In the genomic region with DNA sequence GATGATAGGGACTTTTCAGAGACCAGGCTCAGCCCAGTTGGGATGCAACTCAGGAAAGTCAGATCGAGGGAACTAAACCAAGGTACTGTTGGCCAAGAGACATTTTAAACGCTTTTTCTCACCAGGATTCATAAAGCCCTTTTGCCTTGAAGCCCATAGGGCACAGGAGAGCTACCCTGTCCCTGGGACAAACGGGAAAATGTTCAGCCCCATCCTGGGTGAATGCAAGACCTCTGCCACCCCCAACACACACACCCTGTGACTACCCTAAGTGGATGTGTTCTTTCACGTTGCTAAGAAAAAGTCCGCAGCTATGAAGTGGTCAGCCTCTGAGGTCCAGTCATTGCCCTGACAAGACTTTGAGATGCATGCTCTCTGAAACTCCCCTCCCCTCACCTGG, we compare ENCODE assay signal across 8 cellular contexts. TPM values are rescaled to one million over a fixed set of nuclear protein-coding genes. Genes with fewer than 3 reads are reported as not detected.
DNase-seq lines count a peak whose midpoint lies in the region; ATAC-seq and TF ChIP-seq lines count a peak whose summit lies in the region.

No MANE protein-coding gene starts in this region.

- H3K4me3 Mint-ChIP-seq in natural killer cell = peak overlapping the region; percentile 91

- intact Hi-C loops in left ventricle myocardium superior (cut with micrococcal nuclease) (no loop called here), natural killer cell (cut with micrococcal nuclease) (no loop called here)

- TF ChIP-seq CTCF in right atrium auricular region (IDR thresholded peaks at IDR 0.05) (no peak), natural killer cell (IDR thresholded peaks at IDR 0.05) (no peak)

- H3K4me1 ChIP-seq in right atrium auricular region (peaks cover 0 to 96% of the 10 kb centered on the region in 2 donors), HAP-1 (peaks cover 13% of the 10 kb centered on the region)

- in situ Hi-C loops in HAP-1 (cut with MboI; ENCODE audit: low sequenced_read_pairs) = no loop called here

- no peaks in the 10 kb centered on the region for H3K9me3 ChIP-seq in right atrium auricular region
- no peaks in the 10 kb centered on the region for H3K9me3 ChIP-seq in HAP-1

- H3K4me3 ChIP-seq in right atrium auricular region = peak overlapping the region in 1 of 2 donors; percentile 47
- no peak overlapping the region for H3K4me3 ChIP-seq in HAP-1

- no peaks in the 10 kb centered on the region for H3K36me3 ChIP-seq in right atrium auricular region
- H3K36me3 ChIP-seq in HAP-1 (replicated peaks) = no peaks in the 10 kb centered on the region; the same call in 1 of the 2 replicates

- H3K27ac ChIP-seq in right atrium auricular region (peak overlapping the region; percentile 84 to 96), cingulate gyrus (ENCODE audit: low read depth, low read length) (peak overlapping the region; percentile 92)

- H3K4me1 Mint-ChIP-seq in natural killer cell = peaks cover 99 to 100% of the 10 kb centered on the region in 2 donors

- H3K27me3 ChIP-seq in right atrium auricular region (no peaks in the 10 kb centered on the region), HAP-1 (ENCODE audit: low read depth) (no peaks in the 10 kb centered on the region)

- H3K27me3 Mint-ChIP-seq in natural killer cell (ENCODE audit: low read depth in 2 of 2) = no peaks in the 10 kb centered on the region

- peak overlapping the region; percentile 97 to 99 for H3K27ac Mint-ChIP-seq in natural killer cell

- H3K36me3 Mint-ChIP-seq in natural killer cell = no peaks in the 10 kb centered on the region

- ATAC-seq in left ventricle myocardium superior (no peak), natural killer cell (no peak), GM21447 (IDR thresholded peaks at IDR 0.05; ENCODE audit: unreplicated experiment) (no peak)

- DNase-seq in right atrium auricular region (ENCODE audit: low spot score) (no peak), left ventricle myocardium superior (no peak), natural killer cell (no peak), HAP-1 (ENCODE audit: low spot score in 2 of 2) (no peak), DMS153 (lab: John Stamatoyannopoulos, UW) (no peak), HPDE6-E6E7 (ENCODE audit: extremely low spot score) (no peak)

- no peaks in the 10 kb centered on the region for H3K9me3 Mint-ChIP-seq in natural killer cell

RNA-seq across cellular contexts. Expression of a gene that starts 58.4 kb away (rescaled TPM):
- total RNA-seq in right atrium auricular region (10 to 100 TPM; 10.8 to 11.0 TPM), left ventricle myocardium superior (19.5 TPM), natural killer cell (100 to 1,000 TPM in 1 of 3 donors, 10 to 100 TPM in 2; 92.2 to 133 (median 99.0) TPM)
